Comparison of ENCODE assay signal across 12 cellular contexts in the genomic region with DNA sequence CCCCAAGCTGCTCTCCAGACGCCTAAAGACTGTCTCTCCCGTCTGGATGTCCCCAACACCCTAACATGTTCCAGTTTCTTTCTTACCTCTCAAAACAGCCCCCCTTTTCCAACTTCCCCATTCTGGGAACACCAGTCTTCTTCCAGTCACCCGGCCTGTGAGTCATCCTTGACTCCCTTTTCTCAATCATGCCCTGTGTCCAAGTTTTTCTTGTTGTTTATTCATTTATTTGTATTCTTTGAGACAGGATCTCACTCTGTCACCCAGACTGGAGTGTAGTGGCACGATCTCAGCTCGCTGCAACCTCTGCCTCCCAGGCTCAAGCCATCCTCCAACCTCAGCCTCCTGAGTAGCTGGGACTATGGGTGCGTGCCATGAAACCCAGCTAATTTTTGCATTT. TPM values are rescaled to one million over a fixed set of nuclear protein-coding genes. Genes with fewer than 3 reads are reported as not detected.
DNase-seq lines count a peak whose midpoint lies in the region; ATAC-seq and TF ChIP-seq lines count a peak whose summit lies in the region.
"Had no signal": no experiment of that assay in that cellular context is flagged by ENCODE, and none has a peak within 500 bp of the region (broad histone marks: within the 10 kb centered on the region; RNA-seq: fewer than 3 reads in every experiment).

No MANE protein-coding gene starts in this region.

- TF ChIP-seq CTCF in PC-3 (conservative IDR thresholded peaks at IDR 0.05; ENCODE audit: low read depth, low read length): no peak
- TF ChIP-seq CTCF in fibroblast of villous mesenchyme (IDR thresholded peaks at IDR 0.05; ENCODE audit: insufficient read depth, low read depth, low read length): no peak

- H3K27ac ChIP-seq in PC-3 (ENCODE audit: low read length): peak overlapping the region; percentile 47
- H3K27ac ChIP-seq: parathyroid adenoma had no signal

- POLR2A ChIA-PET in PC-3 (lab: Charles Lee; ENCODE audit: unreplicated experiment): interaction anchor here (0.6 kb wide), 1 partner anchor 365 kb away, joined by 4 read pairs; no protein-coding TSS in a partner anchor

- no peak overlapping the region for H2AFZ ChIP-seq in PC-3 (ENCODE audit: low read length)
- H2AFZ ChIP-seq: parathyroid adenoma had no signal

- BruUV-seq in PC-3 (replicated peaks; lab: Mats Ljungman, UMichigan): no TSS peak

- H3K9me2 ChIP-seq in PC-3 (replicated peaks; ENCODE audit: low read length): no peaks in the 10 kb centered on the region
- H3K9me2 ChIP-seq: SK-N-SH had no signal

- peak overlapping the region; percentile 7; the same call in 1 of the 2 replicates for H3K4me2 ChIP-seq in PC-3 (ENCODE audit: low read length)
- H3K4me2 ChIP-seq: SK-N-SH had no signal

- peak; percentile 27 for DNase-seq in ELR (ENCODE audit: low read depth)
- DNase-seq in PC-3: peak; percentile 61
- peak; percentile 73 for DNase-seq in fibroblast of villous mesenchyme (ENCODE audit: low read depth)
- DNase-seq in sciatic nerve (ENCODE audit: low spot score): no peak
- DNase-seq in NCI-H1092 treated with DMSO at 0.1 percent for 48 hours (lab: John Stamatoyannopoulos, UW): no peak
- no peak for DNase-seq in NCI-H2171 (lab: John Stamatoyannopoulos, UW)
- DNase-seq: activated T-cell treated with anti-CD3 and anti-CD28 coated beads for 4 hours, NCI-H2171 treated with DMSO at 0.1 percent for 48 hours, SK-N-SH had no signal

- no peaks in the 10 kb centered on the region for H3K79me2 ChIP-seq in PC-3 (ENCODE audit: low read length)
- H3K79me2 ChIP-seq: parathyroid adenoma had no signal

- CTCF ChIA-PET in PC-3 (lab: Charles Lee): interaction anchor here (0.6 kb wide), 2 partner anchors 103 to 361 kb away, joined by 3 to 4 read pairs; no protein-coding TSS in a partner anchor

- H3K4me1 ChIP-seq in PC-3 (ENCODE audit: insufficient read depth, low read length): peaks cover 32% of the 10 kb centered on the region
- H3K4me1 ChIP-seq: parathyroid adenoma had no signal

- H3F3A ChIP-seq in PC-3 (ENCODE audit: low read length, unreplicated experiment): no peaks in the 10 kb centered on the region

- ATAC-seq in PC-3 (peak; percentile 79), sciatic nerve (peak; percentile 74), HG03108 (IDR thresholded peaks at IDR 0.05; ENCODE audit: unreplicated experiment) (no peak), HG03139 (IDR thresholded peaks at IDR 0.05; ENCODE audit: unreplicated experiment) (no peak)

- H3K36me3 ChIP-seq in PC-3 (ENCODE audit: low read depth, low read length): no peaks in the 10 kb centered on the region

- H3K4me3 ChIP-seq in PC-3 (ENCODE audit: low read length): no peak overlapping the region
- H3K4me3 ChIP-seq in fibroblast of villous mesenchyme (ENCODE audit: low read depth, low read length): no peak overlapping the region

- H3K9ac ChIP-seq in PC-3 (ENCODE audit: low read length): no peak overlapping the region
- H3K9ac ChIP-seq: parathyroid adenoma, SK-N-SH had no signal

- intact Hi-C loops in PC-3 (cut with micrococcal nuclease) (no loop called here), sciatic nerve (cut with DNase I) (no loop called here)

- no peaks in the 10 kb centered on the region for H3K27me3 ChIP-seq in PC-3 (ENCODE audit: low read length)

- no peaks in the 10 kb centered on the region for H3K9me3 ChIP-seq in PC-3 (ENCODE audit: low read length)
- H3K9me3 ChIP-seq: SK-N-SH had no signal

- no peaks in the 10 kb centered on the region for H4K20me1 ChIP-seq in PC-3 (ENCODE audit: low read length)

RNA-seq across cellular contexts. Expression of a gene that starts 15.6 kb away (rescaled TPM):
- total RNA-seq in PC-3 (2014; rRNA removed) (6.2 and 7.9 TPM in 2 replicates), fibroblast of villous mesenchyme (0.86 and 1.9 TPM in 2 replicates), sciatic nerve (7.0 TPM)

Comparison
In these comparisons a context has a peak if more than half of its experiments do, and no peak if none do; other contexts are left out.
1. DNase-seq: peak in ELR (single experiment), PC-3 (single experiment) and fibroblast of villous mesenchyme (single experiment); none in sciatic nerve (single experiment), NCI-H1092 treated with DMSO at 0.1 percent for 48 hours (single experiment) and NCI-H2171 (single experiment).
2. ATAC-seq: peak in PC-3 (single experiment) and sciatic nerve (single experiment); none in HG03108 (single experiment) and HG03139 (single experiment).